In genomic region chr14:41604793-41605534, GRCh38 we compare ENCODE assay signal across 8 cellular contexts. TPM values are rescaled to one million over a fixed set of nuclear protein-coding genes. Genes with fewer than 3 reads are reported as not detected.
DNase-seq lines count a peak whose midpoint lies in the region; ATAC-seq and TF ChIP-seq lines count a peak whose summit lies in the region.

No MANE protein-coding gene starts in this region.

- DNase-seq in AG10803 (ENCODE audit: low read depth) (peak; percentile 66), NCI-H1930 (lab: John Stamatoyannopoulos, UW) (peak; percentile 23 to 42), coronary artery (ENCODE audit: low spot score) (no peak), lung (ENCODE audit: low spot score) (no peak), upper lobe of left lung (peak in 1 of 2 donors; percentile 76), NCI-H2227 (lab: John Stamatoyannopoulos, UW; ENCODE audit: unreplicated experiment) (no peak)

- TF ChIP-seq POLR2A in upper lobe of left lung (IDR thresholded peaks at IDR 0.05) = no peak

- no peak for ATAC-seq in lung (ENCODE audit: insufficient read depth, low FRiP score)
- peak; percentile 49 to 67 for ATAC-seq in upper lobe of left lung (ENCODE audit: low FRiP score in 2 of 2)
- no peak for ATAC-seq in GM21360 (IDR thresholded peaks at IDR 0.05; ENCODE audit: unreplicated experiment)
- no peak for ATAC-seq in HG03460 (IDR thresholded peaks at IDR 0.05; ENCODE audit: unreplicated experiment)

- no peaks in the 10 kb centered on the region for H3K27me3 ChIP-seq in lung (ENCODE audit: control insufficient read depth, insufficient read depth)
- H3K27me3 ChIP-seq in upper lobe of left lung = peaks cover 0 to 29% (median 4%) of the 10 kb centered on the region in 4 donors

- WGBS in lung, 2 donors = 3 to 4% methylated on average over 29 of the region's 29 CpGs
- 3 to 4% methylated on average over 14 to 29 of the region's 29 CpGs for WGBS in upper lobe of left lung, 2 donors

- H3K9me3 ChIP-seq in lung (ENCODE audit: control insufficient read depth in 2 of 2, insufficient read depth in 1 of 2, low read length in 1 of 2) = peaks cover 0 to 3% of the 10 kb centered on the region in 2 donors
- H3K9me3 ChIP-seq in upper lobe of left lung = no peaks in the 10 kb centered on the region

- H3K27ac ChIP-seq in coronary artery (peak overlapping the region; percentile 2 to 69), lung (ENCODE audit: low read depth in 1 of 2, low read length in 1 of 2) (peak overlapping the region; percentile 22 to 38), upper lobe of left lung (peak overlapping the region in 3 of 4 donors; percentile 37 to 77 (median 69))

- H3K4me3 ChIP-seq in AG10803 (ENCODE audit: low read length) (peak overlapping the region; percentile 65), coronary artery (peak overlapping the region; percentile 77), lung (peak overlapping the region; percentile 19), upper lobe of left lung (peak overlapping the region in 3 of 4 donors; percentile 45 to 67 (median 56))

- TF ChIP-seq EP300 in upper lobe of left lung (IDR thresholded peaks at IDR 0.05) = no peak

- no peaks in the 10 kb centered on the region for H3K36me3 ChIP-seq in lung (ENCODE audit: control insufficient read depth in 2 of 2, insufficient read depth in 2 of 2, low read length in 2 of 2)
- no peaks in the 10 kb centered on the region for H3K36me3 ChIP-seq in upper lobe of left lung

- peaks cover 0 to 17% of the 10 kb centered on the region in 2 donors for H3K4me1 ChIP-seq in lung (ENCODE audit: control insufficient read depth in 2 of 2, insufficient read depth in 2 of 2, low read length in 2 of 2)
- H3K4me1 ChIP-seq in upper lobe of left lung = peaks cover 13 to 38% (median 29%) of the 10 kb centered on the region in 4 donors

- TF ChIP-seq CTCF in AG10803 (conservative IDR thresholded peaks at IDR 0.05; ENCODE audit: low read length) = no peak
- no peak for TF ChIP-seq CTCF in coronary artery (IDR thresholded peaks at IDR 0.05)
- no peak for TF ChIP-seq CTCF in lung (IDR thresholded peaks at IDR 0.05; ENCODE audit: control extremely low read depth, extremely low read depth)
- no peak for TF ChIP-seq CTCF in upper lobe of left lung (IDR thresholded peaks at IDR 0.05)

RNA-seq across cellular contexts. Expression of gene LRFN5, which starts 1.7 kb away (rescaled TPM):
- total RNA-seq in lung = 10 to 100 TPM in 1 of 2 donors, 1 to 10 TPM in 1; 2.1 to 12.6 TPM
- under 1 TPM; 0.40 to 0.41 TPM for polyA plus RNA-seq in lung
- total RNA-seq in upper lobe of left lung = 1 to 10 TPM in 3 of 6 donors, under 1 TPM in 3; 0.30 to 3.1 (median 0.96) TPM

Comparison
In these comparisons a context has a peak if more than half of its experiments do, and no peak if none do; other contexts are left out.
1. DNase-seq: peak in AG10803 (single experiment) and NCI-H1930 (2 of 2); none in coronary artery (single experiment), lung (single experiment) and NCI-H2227 (single experiment).
2. H3K4me3 ChIP-seq: peak in every context shown above with its lines; median percentile 77 in coronary artery; 65 in AG10803; 56 in upper lobe of left lung; 19 in lung.
3. ATAC-seq: peak in upper lobe of left lung (2 of 2); none in lung (single experiment), GM21360 (single experiment) and HG03460 (single experiment).
4. Peak in every context shown above with its lines, with median percentiles within 50 percentile points of each other: H3K27ac ChIP-seq.